Comparison of ENCODE assay signal across 1 cellular context in genomic region chr10:125605167-125605566, GRCh38.
TF ChIP-seq lines count a peak whose summit lies in the region.

No MANE protein-coding gene starts in this region.

TF ChIP-seq in K562, 482 proteins besides CTCF, POLR2A, EP300 and RAD21 (continued from another document and continues in another):
- TF ChIP-seq ARID3A (IDR thresholded peaks at IDR 0.05; ENCODE audit: borderline replicate concordance, low read depth, low read length) (no peak), SOX6 (IDR thresholded peaks at IDR 0.05) (peak; percentile 85), ARID3B (CRISPR knock-in tag; IDR thresholded peaks at IDR 0.05; ENCODE audit: borderline replicate concordance) (no peak), PATZ1 (CRISPR knock-in tag; IDR thresholded peaks at IDR 0.05; ENCODE audit: borderline replicate concordance) (no peak), SP1 (CRISPR knock-in tag; IDR thresholded peaks at IDR 0.05) (no peak), ZSCAN29 (IDR thresholded peaks at IDR 0.05) (no peak), GABPB1 (CRISPR knock-in tag; IDR thresholded peaks at IDR 0.05) (no peak), NFIC (IDR thresholded peaks at IDR 0.05) (peak; percentile 84), ZNF280A (IDR thresholded peaks at IDR 0.05; ENCODE audit: low read depth, partially characterized antibody) (no peak), POLR2G (IDR thresholded peaks at IDR 0.05; ENCODE audit: low read depth, low read length) (no peak), ZNF778 (CRISPR knock-in tag; IDR thresholded peaks at IDR 0.05) (no peak), SMAD1 (IDR thresholded peaks at IDR 0.05; ENCODE audit: low read depth, low read length, partially characterized antibody) (no peak), HMGXB4 (CRISPR knock-in tag; IDR thresholded peaks at IDR 0.05) (no peak), ZNF407 (IDR thresholded peaks at IDR 0.05; ENCODE audit: low read depth) (no peak), NFRKB (IDR thresholded peaks at IDR 0.05; ENCODE audit: low read depth) (no peak), TARDBP (IDR thresholded peaks at IDR 0.05) (no peak), ZNF507 (tag; conservative IDR thresholded peaks at IDR 0.05) (no peak), KDM2B (CRISPR knock-in tag; IDR thresholded peaks at IDR 0.05) (no peak), HES1 (IDR thresholded peaks at IDR 0.05; ENCODE audit: low read depth) (peak; percentile 59; the same call in 1 of the 2 replicates), STAG1 (CRISPR knock-in tag; IDR thresholded peaks at IDR 0.05; ENCODE audit: borderline replicate concordance) (no peak), FOSL1 (tag; conservative IDR thresholded peaks at IDR 0.05) (peak; percentile 46; the same call in 1 of the 2 replicates), OTX1 (CRISPR knock-in tag; IDR thresholded peaks at IDR 0.05) (0 out of 2 replicates have a peak, but pooled peaks have one; percentile 8), EGR1 (conservative IDR thresholded peaks at IDR 0.05) (no peak), CBFA2T2 (conservative IDR thresholded peaks at IDR 0.05) (peak; percentile 95), PYGO2 (tag; IDR thresholded peaks at IDR 0.05) (no peak), FIP1L1 (IDR thresholded peaks at IDR 0.05; ENCODE audit: low read depth, low read length, poor library complexity, severe bottlenecking) (no peak), ZNF316 (IDR thresholded peaks at IDR 0.05) (no peak), ZNF311 (CRISPR knock-in tag; IDR thresholded peaks at IDR 0.05) (peak; percentile 86), JUNB (CRISPR knock-in tag; conservative IDR thresholded peaks at IDR 0.05) (no peak), HNRNPLL (IDR thresholded peaks at IDR 0.05; ENCODE audit: low read depth, low read length, poor library complexity, severe bottlenecking) (no peak), ZFPM2 (CRISPR knock-in tag; IDR thresholded peaks at IDR 0.05) (no peak), SAP30 (IDR thresholded peaks at IDR 0.05; ENCODE audit: borderline replicate concordance, insufficient read depth, low read depth, low read length, poor library complexity, severe bottlenecking) (no peak), ZBED1 (IDR thresholded peaks at IDR 0.05) (peak; percentile 79; the same call in 1 of the 2 replicates), ZBTB33 (CRISPR knock-in tag; IDR thresholded peaks at IDR 0.05) (no peak), ETV6 (IDR thresholded peaks at IDR 0.05; ENCODE audit: borderline replicate concordance in 1 of 2, low read depth in 2 of 2, low read length in 1 of 2) (no peak), ETV6 (CRISPR knock-in tag; IDR thresholded peaks at IDR 0.05; ENCODE audit: borderline replicate concordance) (no peak), SIX5 (IDR thresholded peaks at IDR 0.05; ENCODE audit: borderline replicate concordance in 1 of 2, insufficient read depth in 1 of 2, low read depth in 1 of 2, low read length in 2 of 2) (no peak), PURB (CRISPR knock-in tag; IDR thresholded peaks at IDR 0.05; ENCODE audit: low read depth) (no peak), KDM5B (IDR thresholded peaks at IDR 0.05; ENCODE audit: insufficient replicate concordance, low read depth, low read length) (no peak), CEBPG (CRISPR knock-in tag; IDR thresholded peaks at IDR 0.05) (no peak), CEBPG (tag; conservative IDR thresholded peaks at IDR 0.05 in 1 of 2, IDR thresholded peaks at IDR 0.05 in 1 of 2) (no peak), STAT5B (CRISPR knock-in tag; IDR thresholded peaks at IDR 0.05) (no peak), ZNF140 (CRISPR knock-in tag; IDR thresholded peaks at IDR 0.05) (no peak)
